8 cellular contexts compared by ENCODE assay signal in genomic region chr2:101710690-101711318, GRCh38. TPM values are rescaled to one million over a fixed set of nuclear protein-coding genes. Genes with fewer than 3 reads are reported as not detected.
DNase-seq lines count a peak whose midpoint lies in the region; ATAC-seq and TF ChIP-seq lines count a peak whose summit lies in the region.

No MANE protein-coding gene starts in this region.

- H3K27ac Mint-ChIP-seq in CD8-positive, alpha-beta T cell, result peak overlapping the region; percentile 75
- peak overlapping the region; percentile 4 for H3K27ac Mint-ChIP-seq in activated T-helper 1 cell treated with anti-CD3 and anti-CD28 coated beads, Interleukin-12 subunit alpha, Interleukin-12 subunit beta, Interleukin-2, Interleukin-4 antibody, amounts not matched to agents 30 ng/mL and 10 ng/mL and 1 ng/mL, durations not matched to agents 14 hours and 24 hours and 36 hours
- peak overlapping the region; percentile 59 to 100 (median 78) for H3K27ac Mint-ChIP-seq in naive B cell

- peak; percentile 76 for ATAC-seq in CD8-positive, alpha-beta T cell
- ATAC-seq in HG02763 (IDR thresholded peaks at IDR 0.05; ENCODE audit: unreplicated experiment) (peak; percentile 46), naive B cell (ENCODE audit: low read depth in 2 of 2) (peak; percentile 14 to 29), GM21529 (IDR thresholded peaks at IDR 0.05; ENCODE audit: unreplicated experiment) (no peak), GM19324 (IDR thresholded peaks at IDR 0.05; ENCODE audit: low FRiP score, unreplicated experiment) (no peak), HG03135 (IDR thresholded peaks at IDR 0.05; ENCODE audit: unreplicated experiment) (no peak)

- TF ChIP-seq CTCF in CD8-positive, alpha-beta T cell (IDR thresholded peaks at IDR 0.05), result no peak

- DNase-seq in CD8-positive, alpha-beta T cell, result peak in 1 of 7 experiments; percentile 42
- no peak for DNase-seq in activated T-helper 1 cell treated with anti-CD3 and anti-CD28 coated beads, Interleukin-12 subunit alpha, Interleukin-12 subunit beta, Interleukin-2, Interleukin-4 antibody, amounts not matched to agents 30 ng/mL and 10 ng/mL and 1 ng/mL, durations not matched to agents 14 hours and 24 hours and 36 hours (ENCODE audit: low spot score)
- DNase-seq in naive B cell, result no peak
- DNase-seq in globus pallidus (ENCODE audit: low spot score), result no peak

- no peaks in the 10 kb centered on the region for H3K9me3 ChIP-seq in CD8-positive, alpha-beta T cell (ENCODE audit: low read length)

- peak overlapping the region; percentile 42 for H3K4me3 Mint-ChIP-seq in CD8-positive, alpha-beta T cell
- H3K4me3 Mint-ChIP-seq in activated T-helper 1 cell treated with anti-CD3 and anti-CD28 coated beads, Interleukin-12 subunit alpha, Interleukin-12 subunit beta, Interleukin-2, Interleukin-4 antibody, amounts not matched to agents 30 ng/mL and 10 ng/mL and 1 ng/mL, durations not matched to agents 14 hours and 24 hours and 36 hours, result peak overlapping the region; percentile 29
- peak overlapping the region; percentile 58 to 87 (median 70) for H3K4me3 Mint-ChIP-seq in naive B cell

- H3K4me1 Mint-ChIP-seq in CD8-positive, alpha-beta T cell (ENCODE audit: low read depth), result peaks cover 74% of the 10 kb centered on the region
- H3K4me1 Mint-ChIP-seq in activated T-helper 1 cell treated with anti-CD3 and anti-CD28 coated beads, Interleukin-12 subunit alpha, Interleukin-12 subunit beta, Interleukin-2, Interleukin-4 antibody, amounts not matched to agents 30 ng/mL and 10 ng/mL and 1 ng/mL, durations not matched to agents 14 hours and 24 hours and 36 hours (ENCODE audit: low read depth), result peaks cover 73% of the 10 kb centered on the region
- H3K4me1 Mint-ChIP-seq in naive B cell, result peaks cover 33 to 72% (median 51%) of the 10 kb centered on the region in 3 donors

- CTCF ChIA-PET in CD8-positive, alpha-beta T cell (lab: Charles Lee), result interaction anchor here (0.8 to 4.0 kb wide), 6 partner anchors 9 to 43 kb away, joined by 3 to 14 read pairs (median 5); no protein-coding TSS in a partner anchor

- no peaks in the 10 kb centered on the region for H3K27me3 ChIP-seq in CD8-positive, alpha-beta T cell (ENCODE audit: insufficient read depth, low read length)

- peaks cover 91% of the 10 kb centered on the region for H3K4me1 ChIP-seq in CD8-positive, alpha-beta T cell (ENCODE audit: insufficient read depth, low read length)

- H3K27ac ChIP-seq in CD8-positive, alpha-beta T cell (ENCODE audit: low read depth, low read length), result no peak overlapping the region

- POLR2A ChIA-PET in CD8-positive, alpha-beta T cell (lab: Charles Lee), result interaction anchor here (0.6 to 1.4 kb wide), 4 partner anchors 9 to 31 kb away, joined by 3 to 4 read pairs (median 4); no protein-coding TSS in a partner anchor

- no peaks in the 10 kb centered on the region for H3K36me3 Mint-ChIP-seq in CD8-positive, alpha-beta T cell
- peaks cover 14% of the 10 kb centered on the region for H3K36me3 Mint-ChIP-seq in activated T-helper 1 cell treated with anti-CD3 and anti-CD28 coated beads, Interleukin-12 subunit alpha, Interleukin-12 subunit beta, Interleukin-2, Interleukin-4 antibody, amounts not matched to agents 30 ng/mL and 10 ng/mL and 1 ng/mL, durations not matched to agents 14 hours and 24 hours and 36 hours (ENCODE audit: low read depth)
- no peaks in the 10 kb centered on the region for H3K36me3 Mint-ChIP-seq in naive B cell

- H3K9me3 Mint-ChIP-seq in CD8-positive, alpha-beta T cell, result no peaks in the 10 kb centered on the region
- H3K9me3 Mint-ChIP-seq in activated T-helper 1 cell treated with anti-CD3 and anti-CD28 coated beads, Interleukin-12 subunit alpha, Interleukin-12 subunit beta, Interleukin-2, Interleukin-4 antibody, amounts not matched to agents 30 ng/mL and 10 ng/mL and 1 ng/mL, durations not matched to agents 14 hours and 24 hours and 36 hours, result no peaks in the 10 kb centered on the region
- H3K9me3 Mint-ChIP-seq in naive B cell, result no peaks in the 10 kb centered on the region

- H3K27me3 Mint-ChIP-seq in CD8-positive, alpha-beta T cell (ENCODE audit: low read depth), result no peaks in the 10 kb centered on the region
- H3K27me3 Mint-ChIP-seq in activated T-helper 1 cell treated with anti-CD3 and anti-CD28 coated beads, Interleukin-12 subunit alpha, Interleukin-12 subunit beta, Interleukin-2, Interleukin-4 antibody, amounts not matched to agents 30 ng/mL and 10 ng/mL and 1 ng/mL, durations not matched to agents 14 hours and 24 hours and 36 hours (ENCODE audit: insufficient read depth), result no peaks in the 10 kb centered on the region
- H3K27me3 Mint-ChIP-seq in naive B cell, result no peaks in the 10 kb centered on the region

- intact Hi-C loops in CD8-positive, alpha-beta T cell (cut with DNase I, micrococcal nuclease), result loop anchor here in 1 of 2 experiments (10.0 kb wide), 1 partner anchor 1126 kb away; no protein-coding TSS in a partner anchor
- intact Hi-C loops in activated T-helper 1 cell treated with anti-CD3 and anti-CD28 coated beads, Interleukin-12 subunit alpha, Interleukin-12 subunit beta, Interleukin-2, Interleukin-4 antibody, amounts not matched to agents 30 ng/mL and 10 ng/mL and 1 ng/mL, durations not matched to agents 14 hours and 24 hours and 36 hours (cut with micrococcal nuclease), result loop anchor here (1.0 to 10.0 kb wide), 2 partner anchors 8 to 544 kb away; no protein-coding TSS in a partner anchor

- no peak overlapping the region for H3K4me3 ChIP-seq in CD8-positive, alpha-beta T cell (ENCODE audit: low read depth, low read length)

- no peaks in the 10 kb centered on the region for H3K36me3 ChIP-seq in CD8-positive, alpha-beta T cell (ENCODE audit: insufficient read depth, low read length)

RNA-seq across cellular contexts. Expression of gene MAP4K4, which starts 13.3 kb away (rescaled TPM):
- total RNA-seq in CD8-positive, alpha-beta T cell, result 10 to 100 TPM; 72.4 TPM
- total RNA-seq in activated T-helper 1 cell treated with anti-CD3 and anti-CD28 coated beads, Interleukin-12 subunit alpha, Interleukin-12 subunit beta, Interleukin-2, Interleukin-4 antibody, amounts not matched to agents 30 ng/mL and 10 ng/mL and 1 ng/mL, durations not matched to agents 14 hours and 24 hours and 36 hours, result 54.3 and 54.5 TPM in 2 replicates
- 10 to 100 TPM; 11.8 to 36.0 (median 20.3) TPM for polyA plus RNA-seq in naive B cell (ENCODE audit: low read depth in 6 of 6)

Comparison
In these comparisons a context has a peak if more than half of its experiments do, and no peak if none do; other contexts are left out.
1. ATAC-seq: peak in CD8-positive, alpha-beta T cell (single experiment), HG02763 (single experiment) and naive B cell (2 of 2); none in GM21529 (single experiment), GM19324 (single experiment) and HG03135 (single experiment).
2. H3K27ac Mint-ChIP-seq: peak in every context shown above with its lines; median percentile 78 in naive B cell; 75 in CD8-positive, alpha-beta T cell; 4 in activated T-helper 1 cell treated with anti-CD3 and anti-CD28 coated beads, Interleukin-12 subunit alpha, Interleukin-12 subunit beta, Interleukin-2, Interleukin-4 antibody, amounts not matched to agents 30 ng/mL and 10 ng/mL and 1 ng/mL, durations not matched to agents 14 hours and 24 hours and 36 hours.
3. Peak in every context shown above with its lines, with median percentiles within 50 percentile points of each other: H3K4me3 Mint-ChIP-seq.